In the genomic region with DNA sequence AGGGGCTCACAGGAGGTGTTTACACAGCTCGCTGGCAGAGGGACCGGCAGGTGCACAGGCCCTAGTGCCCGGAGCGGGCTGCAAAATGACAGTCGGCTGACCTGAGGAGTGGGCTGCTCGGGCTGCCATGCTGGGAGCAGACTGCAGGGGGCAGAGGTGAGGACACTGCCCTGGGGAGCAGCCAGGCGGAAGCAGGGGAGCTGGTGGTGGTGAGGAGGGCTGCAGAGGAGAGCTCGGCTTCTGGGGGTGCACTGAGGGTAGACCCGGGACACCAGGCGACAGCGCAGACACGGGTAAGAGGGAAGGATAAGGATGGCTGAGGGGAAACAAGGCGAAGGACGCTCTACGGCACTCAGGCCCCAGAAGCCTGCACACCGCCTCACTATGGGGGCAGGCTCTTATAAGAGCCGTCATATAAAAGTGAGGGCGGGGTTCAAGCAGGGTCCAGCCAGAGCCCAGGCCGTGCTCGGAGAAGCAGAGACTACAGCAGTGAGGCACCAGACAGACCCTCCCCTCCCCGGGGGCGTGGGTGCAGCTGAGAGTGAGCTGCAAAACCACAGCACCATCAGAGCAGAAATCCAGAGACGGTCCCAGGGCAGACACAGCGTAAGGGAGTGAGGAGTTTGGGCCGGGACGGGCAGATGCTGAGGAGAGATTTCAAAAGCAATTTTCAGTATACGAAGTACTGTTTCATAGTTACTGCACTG, we compare ENCODE assay signal across 8 cellular contexts.
DNase-seq lines count a peak whose midpoint lies in the region; ATAC-seq and TF ChIP-seq lines count a peak whose summit lies in the region.

No MANE protein-coding gene starts in this region.

- H2AFZ ChIP-seq in mesenchymal stem cell (ENCODE audit: low read depth, low read length): no peak overlapping the region

- peaks cover 39% of the 10 kb centered on the region for H3K36me3 Mint-ChIP-seq in activated T-cell treated with anti-CD3 and anti-CD28 coated beads, Interleukin-2, amount 50 U/mL, for 4 hours (ENCODE audit: insufficient read depth)

- H3K18ac ChIP-seq in mesenchymal stem cell (ENCODE audit: low read depth in 1 of 2, low read length in 2 of 2): no peak overlapping the region

- H3K4me3 Mint-ChIP-seq in activated T-cell treated with anti-CD3 and anti-CD28 coated beads, Interleukin-2, amount 50 U/mL, for 4 hours: peak overlapping the region; percentile 68

- H2AK5ac ChIP-seq in mesenchymal stem cell (ENCODE audit: low read length, severe bottlenecking): no peak overlapping the region

- peaks cover 10% of the 10 kb centered on the region for H3K4me1 ChIP-seq in mesenchymal stem cell (ENCODE audit: control insufficient read depth, insufficient read depth, low read depth, low read length)
- H3K4me1 ChIP-seq in suprapubic skin: peaks cover 16% of the 10 kb centered on the region

- peak; percentile 37 to 39 for ATAC-seq in activated T-cell treated with anti-CD3 and anti-CD28 coated beads, Interleukin-2, amount 50 U/mL, for 4 hours
- no peak for ATAC-seq in HG03571 (IDR thresholded peaks at IDR 0.05; ENCODE audit: unreplicated experiment)

- H3K27me3 Mint-ChIP-seq in activated T-cell treated with anti-CD3 and anti-CD28 coated beads, Interleukin-2, amount 50 U/mL, for 4 hours (ENCODE audit: low read depth): no peaks in the 10 kb centered on the region

- no peaks in the 10 kb centered on the region for H3K9me3 ChIP-seq in mesenchymal stem cell (ENCODE audit: control insufficient read depth, low read length)
- no peaks in the 10 kb centered on the region for H3K9me3 ChIP-seq in suprapubic skin

- H3K4me1 Mint-ChIP-seq in activated T-cell treated with anti-CD3 and anti-CD28 coated beads, Interleukin-2, amount 50 U/mL, for 4 hours (ENCODE audit: low read depth): peaks cover 91% of the 10 kb centered on the region

- DNase-seq in NB4 (ENCODE audit: low read depth): peak; percentile 42
- DNase-seq in activated T-cell treated with anti-CD3 and anti-CD28 coated beads, Interleukin-2, amount 50 U/mL, for 4 hours: peak; percentile 49
- no peak for DNase-seq in mesenchymal stem cell
- no peak for DNase-seq in foreskin melanocyte
- no peak for DNase-seq in suprapubic skin (ENCODE audit: low spot score in 2 of 2)
- DNase-seq in G401 (ENCODE audit: low spot score): no peak

- H2BK15ac ChIP-seq in mesenchymal stem cell (ENCODE audit: low read depth, poor library complexity, severe bottlenecking): peak overlapping the region; percentile 21

- WGBS in mesenchymal stem cell: 79% methylated on average over 27 of the region's 27 CpGs
- WGBS in suprapubic skin: 77% methylated on average over 27 of the region's 27 CpGs

- no peak overlapping the region for H4K91ac ChIP-seq in mesenchymal stem cell (ENCODE audit: low read length)

- H3K9ac ChIP-seq in mesenchymal stem cell (ENCODE audit: low read length): no peak overlapping the region

- TF ChIP-seq CTCF in GM12875 (IDR thresholded peaks at IDR 0.05; ENCODE audit: borderline replicate concordance, insufficient read depth, low read depth, low read length) (peak; percentile 85), NB4 (IDR thresholded peaks at IDR 0.05; ENCODE audit: low read depth, low read length) (peak; percentile 45), suprapubic skin (IDR thresholded peaks at IDR 0.05) (no peak)

- TF ChIP-seq POLR2A in NB4 (IDR thresholded peaks at IDR 0.05; ENCODE audit: extremely low read depth, insufficient read length) (no peak), suprapubic skin (IDR thresholded peaks at IDR 0.05) (no peak)

- no peaks in the 10 kb centered on the region for H3K79me1 ChIP-seq in mesenchymal stem cell (replicated peaks; ENCODE audit: low read length, poor library complexity, severe bottlenecking)

- no peak overlapping the region for H3K27ac ChIP-seq in mesenchymal stem cell (ENCODE audit: low read length, poor library complexity, severe bottlenecking)
- no peak overlapping the region for H3K27ac ChIP-seq in suprapubic skin

- H3K9me3 Mint-ChIP-seq in activated T-cell treated with anti-CD3 and anti-CD28 coated beads, Interleukin-2, amount 50 U/mL, for 4 hours: no peaks in the 10 kb centered on the region

- peaks cover 0 to 4% of the 10 kb centered on the region in 2 experiments for H3K36me3 ChIP-seq in mesenchymal stem cell (ENCODE audit: control insufficient read depth in 1 of 2, insufficient read depth in 2 of 2, low read depth in 1 of 2, low read length in 2 of 2)
- no peaks in the 10 kb centered on the region for H3K36me3 ChIP-seq in suprapubic skin

- no peak overlapping the region for H2BK120ac ChIP-seq in mesenchymal stem cell (ENCODE audit: low read depth, low read length)

- H3K23ac ChIP-seq in mesenchymal stem cell (ENCODE audit: low read length in 2 of 2): no peak overlapping the region

- no peak overlapping the region for H3K4ac ChIP-seq in mesenchymal stem cell (ENCODE audit: low read depth in 1 of 2, low read length in 2 of 2)

- H3K27me3 ChIP-seq in mesenchymal stem cell (ENCODE audit: control insufficient read depth in 1 of 2, insufficient read depth in 1 of 2, low read length in 2 of 2) (peaks cover 4 to 89% of the 10 kb centered on the region in 2 experiments), suprapubic skin (no peaks in the 10 kb centered on the region)

- TF ChIP-seq EP300 in suprapubic skin (IDR thresholded peaks at IDR 0.05): no peak

- in situ Hi-C loops in G401 (cut with HindIII; ENCODE audit: low sequenced_read_pairs): no loop called here

- H2BK12ac ChIP-seq in mesenchymal stem cell (ENCODE audit: low read length in 2 of 2): no peak overlapping the region

- no peak overlapping the region for H4K8ac ChIP-seq in mesenchymal stem cell (ENCODE audit: low read length)

- H3K4me3 ChIP-seq in GM12875 (ENCODE audit: low read depth, low read length) (peak overlapping the region; percentile 38), NB4 (ENCODE audit: low read depth, low read length) (no peak overlapping the region), mesenchymal stem cell (ENCODE audit: insufficient read depth in 1 of 2, low read depth in 1 of 2, low read length in 2 of 2) (no peak overlapping the region), suprapubic skin (no peak overlapping the region)

- no peak overlapping the region for H3K4me2 ChIP-seq in mesenchymal stem cell (ENCODE audit: low read length, poor library complexity, severe bottlenecking)

- H2BK5ac ChIP-seq in mesenchymal stem cell (ENCODE audit: low read depth, low read length, poor library complexity, severe bottlenecking): no peak overlapping the region

- H3K14ac ChIP-seq in mesenchymal stem cell (ENCODE audit: low read length in 2 of 2): no peak overlapping the region

Comparison
In these comparisons a context has a peak if more than half of its experiments do, and no peak if none do; other contexts are left out.
1. CTCF ChIP-seq: peak in GM12875 (single experiment) and NB4 (single experiment); none in suprapubic skin (0 of 2).
2. DNase-seq: peak in NB4 (single experiment) and activated T-cell treated with anti-CD3 and anti-CD28 coated beads, Interleukin-2, amount 50 U/mL, for 4 hours (single experiment); none in mesenchymal stem cell (single experiment), foreskin melanocyte (single experiment), suprapubic skin (0 of 2) and G401 (single experiment).